ENCODE assay signal across 1 cellular context in the genomic region with DNA sequence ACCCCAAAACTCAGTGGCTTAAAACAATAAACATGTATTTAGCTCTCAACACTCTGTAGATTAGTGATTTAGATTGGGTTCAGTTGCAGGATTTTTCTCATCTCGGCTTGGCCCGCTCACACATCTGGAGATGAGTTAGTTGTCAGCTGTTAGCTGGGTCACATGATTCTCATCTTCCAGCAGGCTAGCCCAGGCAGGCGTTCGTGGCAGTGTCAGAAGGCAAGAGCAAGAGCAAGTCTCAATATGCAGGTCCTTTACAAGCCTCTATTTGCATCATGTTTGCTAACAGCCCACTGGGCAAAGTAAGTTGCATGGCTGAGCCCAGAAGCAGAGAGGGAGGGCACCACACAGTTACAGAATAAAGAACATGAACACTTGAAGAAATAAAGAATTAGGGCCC.
TF ChIP-seq lines count a peak whose summit lies in the region.

No MANE protein-coding gene starts in this region.

TF ChIP-seq in H1, 55 proteins besides CTCF, POLR2A, EP300 and RAD21:
- TF ChIP-seq, protein P1, sequence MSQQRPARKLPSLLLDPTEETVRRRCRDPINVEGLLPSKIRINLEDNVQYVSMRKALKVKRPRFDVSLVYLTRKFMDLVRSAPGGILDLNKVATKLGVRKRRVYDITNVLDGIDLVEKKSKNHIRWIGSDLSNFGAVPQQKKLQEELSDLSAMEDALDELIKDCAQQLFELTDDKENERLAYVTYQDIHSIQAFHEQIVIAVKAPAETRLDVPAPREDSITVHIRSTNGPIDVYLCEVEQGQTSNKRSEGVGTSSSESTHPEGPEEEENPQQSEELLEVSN (IDR thresholded peaks at IDR 0.05): no peak
- TF ChIP-seq, protein P2, sequence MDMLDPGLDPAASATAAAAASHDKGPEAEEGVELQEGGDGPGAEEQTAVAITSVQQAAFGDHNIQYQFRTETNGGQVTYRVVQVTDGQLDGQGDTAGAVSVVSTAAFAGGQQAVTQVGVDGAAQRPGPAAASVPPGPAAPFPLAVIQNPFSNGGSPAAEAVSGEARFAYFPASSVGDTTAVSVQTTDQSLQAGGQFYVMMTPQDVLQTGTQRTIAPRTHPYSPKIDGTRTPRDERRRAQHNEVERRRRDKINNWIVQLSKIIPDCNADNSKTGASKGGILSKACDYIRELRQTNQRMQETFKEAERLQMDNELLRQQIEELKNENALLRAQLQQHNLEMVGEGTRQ (IDR thresholded peaks at IDR 0.05; ENCODE audit: low read length): peak; percentile 53; the same call in 1 of the 2 replicates
